Comparison of ENCODE assay signal across 7 cellular contexts in the genomic region with DNA sequence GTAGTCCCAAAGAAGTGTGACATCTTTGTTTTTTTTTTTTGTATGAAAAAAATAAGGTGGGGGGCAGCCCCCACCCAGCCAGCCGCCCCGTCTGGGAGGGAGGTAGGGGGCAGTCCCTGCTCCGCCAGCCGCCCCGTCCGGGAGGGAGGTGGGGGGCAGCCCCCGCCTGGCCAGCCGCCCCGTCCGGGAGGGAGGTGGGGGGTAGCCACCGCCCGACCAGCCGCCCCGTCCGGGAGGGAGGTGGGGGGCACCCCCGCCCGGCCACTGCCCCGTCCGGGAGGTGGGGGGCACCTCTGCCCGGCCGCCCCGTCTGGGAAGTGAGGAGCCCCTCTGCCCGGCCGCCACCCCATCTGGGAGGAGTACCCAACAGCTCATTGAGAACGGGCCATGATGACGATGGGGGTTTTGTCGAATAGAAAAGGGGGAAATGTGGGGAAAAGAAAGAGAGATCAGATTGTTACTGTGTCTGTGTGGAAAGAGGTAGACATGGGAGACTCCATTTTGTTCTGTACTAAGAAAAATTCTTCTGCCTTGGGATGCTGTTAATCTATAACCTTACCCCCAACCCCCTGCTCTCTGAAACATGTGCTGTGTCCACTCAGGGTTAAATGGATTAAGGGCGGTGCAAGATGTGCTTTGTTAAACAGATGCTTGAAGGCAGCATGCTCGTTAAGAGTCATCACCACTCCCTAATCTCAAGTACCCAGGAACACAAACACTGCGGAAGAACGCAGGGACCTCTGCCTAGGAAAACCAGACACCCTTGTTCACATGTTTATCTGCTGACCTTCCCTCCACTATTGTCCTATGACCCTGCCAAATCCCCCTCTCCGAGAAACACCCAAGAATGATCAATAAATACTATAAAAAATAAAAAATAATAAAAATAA. TPM values are rescaled to one million over a fixed set of nuclear protein-coding genes. Genes with fewer than 3 reads are reported as not detected.
DNase-seq lines count a peak whose midpoint lies in the region; ATAC-seq and TF ChIP-seq lines count a peak whose summit lies in the region.
"Not testable (repeated sequence)": the region's sequence is repeated elsewhere in the genome, so short reads cannot be mapped to it uniquely, and the experiment has no call there.

No MANE protein-coding gene starts in this region.

- not testable (repeated sequence) for H3K27me3 ChIP-seq in WERI-Rb-1 (ENCODE audit: insufficient read depth, low read depth, severe bottlenecking); cardiac muscle cell; left ventricle myocardium inferior (ENCODE audit: low read depth); lower lobe of right lung (ENCODE audit: low read depth)

- H3K27ac ChIP-seq in HEK293 (ENCODE audit: extremely low read depth, low read depth, low read length): not testable (repeated sequence)
- peak overlapping the region; percentile 61 for H3K27ac ChIP-seq in WERI-Rb-1
- H3K27ac ChIP-seq in cardiac muscle cell: peak overlapping the region; percentile 61
- peak overlapping the region; percentile 97 for H3K27ac ChIP-seq in left ventricle myocardium inferior (replicated peaks)
- peak overlapping the region; percentile 69 for H3K27ac ChIP-seq in lower lobe of right lung

- ATAC-seq in lower lobe of right lung: not testable (repeated sequence)

- H3K36me3 ChIP-seq in HEK293 (ENCODE audit: control insufficient read depth in 2 of 2, insufficient read depth in 1 of 2, low read length in 2 of 2) (peaks cover 44 to 46% of the 10 kb centered on the region in 2 experiments), WERI-Rb-1 (peaks cover 42% of the 10 kb centered on the region), cardiac muscle cell (peaks cover 13% of the 10 kb centered on the region), left ventricle myocardium inferior (peaks cover 27% of the 10 kb centered on the region), lower lobe of right lung (peaks cover 50% of the 10 kb centered on the region)

- not testable (repeated sequence) for H3K9me3 Mint-ChIP-seq in type B pancreatic cell

- POLR2A ChIA-PET in HEK293 (lab: Yijun Ruan, JAX): interaction anchor here (1.8 kb wide), 1 partner anchor 161 kb away, joined by 4 read pairs; the partner anchor contains the start of gene SRSF1

- H3K4me1 ChIP-seq in HEK293 (ENCODE audit: control insufficient read depth, insufficient read depth, low read length); cardiac muscle cell (ENCODE audit: low read depth): not testable (repeated sequence)
- peaks cover 76% of the 10 kb centered on the region for H3K4me1 ChIP-seq in left ventricle myocardium inferior
- H3K4me1 ChIP-seq in lower lobe of right lung: peaks cover 30% of the 10 kb centered on the region

- H3K27ac Mint-ChIP-seq in type B pancreatic cell: not testable (repeated sequence)

- not testable (repeated sequence) for H3K27me3 Mint-ChIP-seq in type B pancreatic cell

- H3K9me3 ChIP-seq in HEK293 (ENCODE audit: control insufficient read depth, insufficient read depth, low read depth, low read length); WERI-Rb-1 (ENCODE audit: severe bottlenecking); cardiac muscle cell (ENCODE audit: low read depth); left ventricle myocardium inferior (replicated peaks); lower lobe of right lung: not testable (repeated sequence)

- not testable (repeated sequence) for H3K36me3 Mint-ChIP-seq in type B pancreatic cell

- H3K4me3 ChIP-seq in HEK293 (ENCODE audit: low read depth, low read length); WERI-Rb-1 (ENCODE audit: low read depth, low read length); cardiac muscle cell; lower lobe of right lung: not testable (repeated sequence)
- peak overlapping the region; percentile 53 for H3K4me3 ChIP-seq in left ventricle myocardium inferior

- H3K4me3 Mint-ChIP-seq in type B pancreatic cell: peak overlapping the region; percentile 64

- intact Hi-C loops in left ventricle myocardium inferior (cut with micrococcal nuclease); lower lobe of right lung (cut with DNase I): not testable (repeated sequence)

- H3K4me1 Mint-ChIP-seq in type B pancreatic cell (ENCODE audit: unreplicated experiment): peaks cover 19% of the 10 kb centered on the region

- DNase-seq in NCI-H524 treated with DMSO at 0.1 percent for 48 hours (lab: John Stamatoyannopoulos, UW) (peak; percentile 60), WERI-Rb-1 (peak; percentile 37)
- DNase-seq in cardiac muscle cell (ENCODE audit: low read depth in 1 of 2, low spot score in 1 of 2); left ventricle myocardium inferior; lower lobe of right lung; type B pancreatic cell (ENCODE audit: extremely low spot score, unreplicated experiment): not testable (repeated sequence)

- not testable (repeated sequence) for TF ChIP-seq CTCF in HEK293 (tag by site-specific recombination; IDR thresholded peaks at IDR 0.05); WERI-Rb-1 (IDR thresholded peaks at IDR 0.05; ENCODE audit: low read depth, low read length); cardiac muscle cell (IDR thresholded peaks at IDR 0.05; ENCODE audit: low read depth, low read length); left ventricle myocardium inferior (IDR thresholded peaks at IDR 0.05; ENCODE audit: borderline replicate concordance); lower lobe of right lung (IDR thresholded peaks at IDR 0.05); type B pancreatic cell (conservative IDR thresholded peaks at IDR 0.05)

- CTCF ChIA-PET in HEK293 (lab: Yijun Ruan, JAX): interaction anchor here (0.9 to 2.7 kb wide), 2 partner anchors 13 to 149 kb away, joined by 4 to 21 read pairs; no protein-coding TSS in a partner anchor

TF ChIP-seq in HEK293, 187 proteins besides CTCF, POLR2A, EP300 and RAD21:
- TF ChIP-seq KLF1 (tag by site-specific recombination; IDR thresholded peaks at IDR 0.05) (peak; percentile 71), PRDM10 (tag by site-specific recombination; IDR thresholded peaks at IDR 0.05) (peak; percentile 77), WT1 (tag by site-specific recombination; IDR thresholded peaks at IDR 0.05) (peak; percentile 58; the same call in 1 of the 2 replicates)
- TF ChIP-seq, protein P1, sequence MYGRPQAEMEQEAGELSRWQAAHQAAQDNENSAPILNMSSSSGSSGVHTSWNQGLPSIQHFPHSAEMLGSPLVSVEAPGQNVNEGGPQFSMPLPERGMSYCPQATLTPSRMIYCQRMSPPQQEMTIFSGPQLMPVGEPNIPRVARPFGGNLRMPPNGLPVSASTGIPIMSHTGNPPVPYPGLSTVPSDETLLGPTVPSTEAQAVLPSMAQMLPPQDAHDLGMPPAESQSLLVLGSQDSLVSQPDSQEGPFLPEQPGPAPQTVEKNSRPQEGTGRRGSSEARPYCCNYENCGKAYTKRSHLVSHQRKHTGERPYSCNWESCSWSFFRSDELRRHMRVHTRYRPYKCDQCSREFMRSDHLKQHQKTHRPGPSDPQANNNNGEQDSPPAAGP (tag by site-specific recombination; IDR thresholded peaks at IDR 0.05): 0 out of 2 replicates have a peak, but pooled peaks have one; percentile 37

RNA-seq across cellular contexts. Expression of gene MRPS23, which starts 3.5 kb away (rescaled TPM):
- total RNA-seq in cardiac muscle cell (24.4 and 34.5 TPM in 2 replicates), left ventricle myocardium inferior (89.4 TPM), lower lobe of right lung (35.4 TPM), type B pancreatic cell (ENCODE audit: low replicate concordance) (35.5 and 46.9 TPM in 2 replicates)
- 62.7 and 87.9 TPM in 2 replicates for polyA plus RNA-seq in cardiac muscle cell
